In the genomic region with DNA sequence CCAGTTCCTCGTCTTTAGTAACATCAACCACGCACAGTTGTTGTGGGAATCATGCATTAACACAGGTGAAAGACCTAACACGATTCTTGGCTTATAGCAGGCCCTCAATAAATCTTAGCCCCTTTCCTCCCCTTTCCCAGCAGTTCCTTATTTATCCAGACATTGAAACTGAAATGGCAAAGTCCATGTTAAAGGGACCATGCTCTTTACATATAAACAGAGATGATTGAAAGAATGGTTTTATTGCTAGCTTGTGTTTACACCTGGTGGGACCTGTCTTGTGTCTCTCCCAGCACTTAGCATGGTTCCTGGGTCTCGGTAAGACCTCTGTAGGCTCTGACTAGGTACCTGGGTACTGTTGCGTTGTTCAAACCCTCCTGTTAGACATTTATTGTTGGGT, we compare ENCODE assay signal across 28 cellular contexts.
"Had no signal": no experiment of that assay in that cellular context is flagged by ENCODE, and none has a peak within 500 bp of the region (broad histone marks: within the 10 kb centered on the region; RNA-seq: fewer than 3 reads in every experiment).

No MANE protein-coding gene starts in this region.

- H3K27ac Mint-ChIP-seq: stimulated activated effector memory CD8-positive, alpha-beta T cell treated with anti-CD3 and anti-CD28 coated beads, Interleukin-12 subunit alpha, Interleukin-12 subunit beta, amount 100 ng/mL, for 72 hours; stimulated activated memory B cell treated with anti-CD40 and anti-IgM and Interleukin-4, amounts not matched to agents 10 μg/mL and 1 μg/mL and 100 μg/mL, for 72 hours; stimulated activated naive B cell treated with anti-CD40 and anti-IgM and Interleukin-4, amounts not matched to agents 10 μg/mL and 1 μg/mL and 100 μg/mL, for 72 hours; stimulated activated naive CD8-positive, alpha-beta T cell treated with anti-CD3 and anti-CD28 coated beads, Interleukin-15, amount 100 ng/mL, for 72 hours; stimulated activated naive CD8-positive, alpha-beta T cell treated with anti-CD3 and anti-CD28 coated beads, Interleukin-15, Interleukin-2, amounts not matched to agents 100 ng/mL and 50 ng/mL, for 24 hours; type B pancreatic cell had no signal

- ATAC-seq: stimulated activated effector memory CD8-positive, alpha-beta T cell treated with anti-CD3 and anti-CD28 coated beads, Interleukin-12 subunit alpha, Interleukin-12 subunit beta, amount 100 ng/mL, for 72 hours; stimulated activated memory B cell treated with anti-CD40 and anti-IgM and Interleukin-4, amounts not matched to agents 10 μg/mL and 1 μg/mL and 100 μg/mL, for 72 hours; stimulated activated naive B cell treated with anti-CD40 and anti-IgM and Interleukin-4, amounts not matched to agents 10 μg/mL and 1 μg/mL and 100 μg/mL, for 72 hours; stimulated activated naive CD8-positive, alpha-beta T cell treated with anti-CD3 and anti-CD28 coated beads, Interleukin-15, amount 100 ng/mL, for 72 hours; upper lobe of right lung had no signal

- H3K36me3 Mint-ChIP-seq: stimulated activated effector memory CD8-positive, alpha-beta T cell treated with anti-CD3 and anti-CD28 coated beads, Interleukin-12 subunit alpha, Interleukin-12 subunit beta, amount 100 ng/mL, for 72 hours; stimulated activated memory B cell treated with anti-CD40 and anti-IgM and Interleukin-4, amounts not matched to agents 10 μg/mL and 1 μg/mL and 100 μg/mL, for 72 hours; stimulated activated naive B cell treated with anti-CD40 and anti-IgM and Interleukin-4, amounts not matched to agents 10 μg/mL and 1 μg/mL and 100 μg/mL, for 72 hours; type B pancreatic cell had no signal

- H3K27me3 ChIP-seq: stomach, suprapubic skin, testis, thyroid gland, tibial artery, tibial nerve, transverse colon, upper lobe of left lung, upper lobe of right lung, uterus, vagina had no signal

- H3K36me3 ChIP-seq: stomach, suprapubic skin, thoracic aorta, thyroid gland, tibial artery, tibial nerve, transverse colon, upper lobe of left lung, upper lobe of right lung, uterus, vagina had no signal

- H3K4me1 ChIP-seq: stomach, suprapubic skin, testis, thyroid gland, tibial artery, tibial nerve, upper lobe of right lung, uterus had no signal

- H3K9me3 ChIP-seq: stomach, suprapubic skin, testis, thoracic aorta, thyroid gland, tibial artery, tibial nerve, transverse colon, upper lobe of left lung, upper lobe of right lung, uterus, vagina had no signal

- H3K4me3 ChIP-seq: stomach, suprapubic skin, testis, thoracic aorta, thyroid gland, tibial artery, tibial nerve, transverse colon, upper lobe of left lung, upper lobe of right lung, uterus, vagina had no signal

- H3K4me1 Mint-ChIP-seq: stimulated activated effector memory CD8-positive, alpha-beta T cell treated with anti-CD3 and anti-CD28 coated beads, Interleukin-12 subunit alpha, Interleukin-12 subunit beta, amount 100 ng/mL, for 72 hours; stimulated activated memory B cell treated with anti-CD40 and anti-IgM and Interleukin-4, amounts not matched to agents 10 μg/mL and 1 μg/mL and 100 μg/mL, for 72 hours; stimulated activated naive B cell treated with anti-CD40 and anti-IgM and Interleukin-4, amounts not matched to agents 10 μg/mL and 1 μg/mL and 100 μg/mL, for 72 hours; stimulated activated naive CD8-positive, alpha-beta T cell treated with anti-CD3 and anti-CD28 coated beads, Interleukin-15, amount 100 ng/mL, for 72 hours had no signal

- FAIRE-seq: urothelium cell line had no signal

- H3K4me3 Mint-ChIP-seq: stimulated activated effector memory CD8-positive, alpha-beta T cell treated with anti-CD3 and anti-CD28 coated beads, Interleukin-12 subunit alpha, Interleukin-12 subunit beta, amount 100 ng/mL, for 72 hours; stimulated activated memory B cell treated with anti-CD40 and anti-IgM and Interleukin-4, amounts not matched to agents 10 μg/mL and 1 μg/mL and 100 μg/mL, for 72 hours; stimulated activated naive B cell treated with anti-CD40 and anti-IgM and Interleukin-4, amounts not matched to agents 10 μg/mL and 1 μg/mL and 100 μg/mL, for 72 hours; stimulated activated naive CD8-positive, alpha-beta T cell treated with anti-CD3 and anti-CD28 coated beads, Interleukin-15, amount 100 ng/mL, for 72 hours; stimulated activated naive CD8-positive, alpha-beta T cell treated with anti-CD3 and anti-CD28 coated beads, Interleukin-15, Interleukin-2, amounts not matched to agents 100 ng/mL and 50 ng/mL, for 24 hours; type B pancreatic cell had no signal

- H3K27me3 Mint-ChIP-seq: stimulated activated memory B cell treated with anti-CD40 and anti-IgM and Interleukin-4, amounts not matched to agents 10 μg/mL and 1 μg/mL and 100 μg/mL, for 72 hours; stimulated activated naive B cell treated with anti-CD40 and anti-IgM and Interleukin-4, amounts not matched to agents 10 μg/mL and 1 μg/mL and 100 μg/mL, for 72 hours; stimulated activated naive CD8-positive, alpha-beta T cell treated with anti-CD3 and anti-CD28 coated beads, Interleukin-15, amount 100 ng/mL, for 72 hours; stimulated activated naive CD8-positive, alpha-beta T cell treated with anti-CD3 and anti-CD28 coated beads, Interleukin-15, Interleukin-2, amounts not matched to agents 100 ng/mL and 50 ng/mL, for 24 hours had no signal

- H3K27ac ChIP-seq: stomach, suprapubic skin, testis, thoracic aorta, thyroid gland, tibial artery, tibial nerve, upper lobe of left lung, upper lobe of right lung, uterus, vagina had no signal

- DNase-seq: stimulated activated CD4-positive, alpha-beta T cell treated with anti-CD3 and anti-CD28 coated beads, Interleukin-2, amount 100 ng/mL, for 48 hours; stimulated activated CD4-positive, alpha-beta T cell treated with anti-CD3 and anti-CD28 coated beads, Interleukin-4, amount 100 ng/mL, for 1 hour; stimulated activated CD4-positive, alpha-beta T cell treated with anti-CD3 and anti-CD28 coated beads, Interleukin-4, amount 100 ng/mL, for 24 hours; stimulated activated CD4-positive, alpha-beta T cell treated with anti-CD3 and anti-CD28 coated beads, Interleukin-4, amount 100 ng/mL, for 4 hours; stimulated activated CD8-positive, alpha-beta memory T cell treated with anti-CD3 and anti-CD28 coated beads, Interleukin-4, amount 100 ng/mL, for 48 hours; stimulated activated naive B cell treated with anti-CD40 and anti-IgM and Interleukin-4, amounts not matched to agents 10 μg/mL and 1 μg/mL and 100 μg/mL, for 72 hours; stimulated activated naive CD4-positive, alpha-beta T cell; stimulated activated naive CD4-positive, alpha-beta T cell treated with Interleukin-2 at 50 U/mL for 16 hours; stimulated activated naive CD8-positive, alpha-beta T cell treated with anti-CD3 and anti-CD28 coated beads, Interleukin-15, amount 100 ng/mL, for 72 hours; stomach; substantia nigra; testis; thyroid gland; tibial artery; transverse colon; trophoblast cell; upper lobe of left lung; upper lobe of right lung; uterus had no signal
